8 cellular contexts compared by ENCODE assay signal in the genomic region with DNA sequence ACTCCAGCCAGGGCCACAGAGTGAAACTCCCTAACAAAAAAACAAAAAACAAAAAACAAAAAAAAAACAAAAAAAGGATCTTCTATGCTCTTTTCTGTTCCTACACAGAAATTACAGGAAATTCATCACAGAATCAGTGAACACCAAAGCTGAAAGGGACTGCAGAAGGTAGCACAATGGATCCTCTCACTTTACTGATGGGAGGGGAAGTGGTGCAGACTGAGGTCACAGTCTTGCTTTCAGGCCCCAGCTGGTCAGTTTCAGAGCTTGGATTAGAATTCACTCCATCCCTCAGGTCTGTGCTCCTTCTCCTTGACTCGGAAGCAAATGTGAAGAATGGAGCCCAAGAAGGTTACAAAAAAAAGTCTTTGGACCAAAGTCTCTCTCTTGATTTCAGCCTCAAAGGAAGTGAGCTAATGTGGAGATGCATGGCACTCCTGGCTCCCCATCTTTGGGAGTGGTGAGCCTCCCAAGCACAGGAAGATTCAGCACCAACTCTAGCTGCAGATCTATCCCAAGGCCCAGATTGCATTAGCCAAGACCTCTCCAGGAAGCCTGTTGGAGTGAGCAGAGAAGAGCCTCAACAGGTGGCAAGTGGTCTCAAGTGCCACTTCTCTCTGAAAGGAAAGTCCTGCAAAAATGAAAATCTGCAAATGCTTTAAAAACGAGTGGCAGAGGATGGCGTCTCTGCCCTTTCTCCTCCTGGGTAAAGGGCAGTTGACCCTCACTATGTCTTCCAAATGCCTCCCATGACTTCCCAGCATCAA.
DNase-seq lines count a peak whose midpoint lies in the region; ATAC-seq, FAIRE-seq and TF ChIP-seq lines count a peak whose summit lies in the region.

No MANE protein-coding gene starts in this region.

- H3K4me3 ChIP-seq in neutrophil (ENCODE audit: low read depth in 1 of 2, low read length in 1 of 2): peak overlapping the region in 1 of 2 experiments; percentile 33

- DNase-seq in NCI-H2196 (lab: John Stamatoyannopoulos, UW; ENCODE audit: unreplicated experiment) (peak; percentile 10), NCI-H2196 treated with DMSO at 0.1 percent for 48 hours (lab: John Stamatoyannopoulos, UW; ENCODE audit: unreplicated experiment) (no peak), frontal cortex (ENCODE audit: low spot score in 2 of 2) (no peak), head of caudate nucleus (no peak)
- no peak for DNase-seq in activated T-cell treated with anti-CD3 and anti-CD28 coated beads, Interleukin-2, amount 50 U/mL, for 1 hour

- no peaks in the 10 kb centered on the region for H3K27me3 ChIP-seq in neutrophil

- no peaks in the 10 kb centered on the region for H3K36me3 ChIP-seq in neutrophil

- ATAC-seq in GM21576 (IDR thresholded peaks at IDR 0.05; ENCODE audit: unreplicated experiment) (peak; percentile 47), HG03571 (IDR thresholded peaks at IDR 0.05; ENCODE audit: unreplicated experiment) (peak; percentile 45)

- peak overlapping the region; percentile 79 for H3K27ac ChIP-seq in neutrophil

- no peak for TF ChIP-seq CTCF in neutrophil (IDR thresholded peaks at IDR 0.05)

- intact Hi-C loops in head of caudate nucleus (cut with DNase I): no loop called here

- H3K9me3 ChIP-seq in neutrophil: no peaks in the 10 kb centered on the region

- no peak for FAIRE-seq in frontal cortex (lab: Jason Lieb, UNC)

- H3K4me1 ChIP-seq in neutrophil (ENCODE audit: control insufficient read depth in 1 of 2, insufficient read depth in 1 of 2, low read depth in 1 of 2, low read length in 1 of 2): peaks cover 57 to 63% of the 10 kb centered on the region in 2 experiments
